ENCODE assay signal across 10 cellular contexts in genomic region chr11:93648168-93648567, GRCh38.
DNase-seq lines count a peak whose midpoint lies in the region; ATAC-seq and TF ChIP-seq lines count a peak whose summit lies in the region.
"Had no signal": no experiment of that assay in that cellular context is flagged by ENCODE, and none has a peak within 500 bp of the region (broad histone marks: within the 10 kb centered on the region; RNA-seq: fewer than 3 reads in every experiment).

No MANE protein-coding gene starts in this region.

- TF ChIP-seq CTCF in fibroblast of mammary gland (conservative IDR thresholded peaks at IDR 0.05; ENCODE audit: control insufficient read depth, insufficient read depth, low read depth, low read length) (peak; percentile 35), coronary artery (IDR thresholded peaks at IDR 0.05) (no peak)

- H3K27ac Mint-ChIP-seq in stimulated activated memory B cell treated with anti-CD40 and anti-IgM and Interleukin-4, amounts not matched to agents 10 μg/mL and 1 μg/mL and 100 μg/mL, for 72 hours: no peak overlapping the region

- H3K9me3 Mint-ChIP-seq in stimulated activated memory B cell treated with anti-CD40 and anti-IgM and Interleukin-4, amounts not matched to agents 10 μg/mL and 1 μg/mL and 100 μg/mL, for 72 hours: no peaks in the 10 kb centered on the region
- H3K9me3 Mint-ChIP-seq: central memory CD8-positive, alpha-beta T cell had no signal

- H3K36me3 Mint-ChIP-seq in stimulated activated memory B cell treated with anti-CD40 and anti-IgM and Interleukin-4, amounts not matched to agents 10 μg/mL and 1 μg/mL and 100 μg/mL, for 72 hours: no peaks in the 10 kb centered on the region

- peak; percentile 13 for DNase-seq in COLO829 (ENCODE audit: low spot score)
- DNase-seq in NCI-H748 treated with DMSO at 0.1 percent for 48 hours (lab: John Stamatoyannopoulos, UW): peak; percentile 4
- peak; percentile 10 for DNase-seq in fibroblast of mammary gland (ENCODE audit: low read depth)
- no peak for DNase-seq in coronary artery (ENCODE audit: low spot score)
- no peak for DNase-seq in ecto neural progenitor cell (ENCODE audit: low spot score)
- DNase-seq: stomach had no signal

- H3K4me3 ChIP-seq in fibroblast of mammary gland (ENCODE audit: control insufficient read depth, low read depth, low read length) (no peak overlapping the region), coronary artery (no peak overlapping the region)
- H3K4me3 ChIP-seq: stomach had no signal

- H3K4me3 Mint-ChIP-seq in stimulated activated memory B cell treated with anti-CD40 and anti-IgM and Interleukin-4, amounts not matched to agents 10 μg/mL and 1 μg/mL and 100 μg/mL, for 72 hours: no peak overlapping the region
- H3K4me3 Mint-ChIP-seq: central memory CD8-positive, alpha-beta T cell had no signal

- no peak overlapping the region for H3K27ac ChIP-seq in coronary artery
- H3K27ac ChIP-seq: stomach had no signal

- peaks cover 12% of the 10 kb centered on the region for H3K27me3 Mint-ChIP-seq in stimulated activated memory B cell treated with anti-CD40 and anti-IgM and Interleukin-4, amounts not matched to agents 10 μg/mL and 1 μg/mL and 100 μg/mL, for 72 hours

- H3K4me1 Mint-ChIP-seq in stimulated activated memory B cell treated with anti-CD40 and anti-IgM and Interleukin-4, amounts not matched to agents 10 μg/mL and 1 μg/mL and 100 μg/mL, for 72 hours: no peaks in the 10 kb centered on the region
- H3K4me1 Mint-ChIP-seq: central memory CD8-positive, alpha-beta T cell had no signal

- ATAC-seq in GM18868 (IDR thresholded peaks at IDR 0.05; ENCODE audit: unreplicated experiment) (peak; percentile 52), HG02678 (IDR thresholded peaks at IDR 0.05; ENCODE audit: unreplicated experiment) (no peak)
- ATAC-seq in stimulated activated memory B cell treated with anti-CD40 and anti-IgM and Interleukin-4, amounts not matched to agents 10 μg/mL and 1 μg/mL and 100 μg/mL, for 72 hours: no peak

Comparison
In these comparisons a context has a peak if more than half of its experiments do, and no peak if none do; other contexts are left out.
1. DNase-seq: peak in COLO829 (single experiment), NCI-H748 treated with DMSO at 0.1 percent for 48 hours (single experiment) and fibroblast of mammary gland (single experiment); none in coronary artery (single experiment) and ecto neural progenitor cell (single experiment).